1 cellular context compared by ENCODE assay signal in the genomic region with DNA sequence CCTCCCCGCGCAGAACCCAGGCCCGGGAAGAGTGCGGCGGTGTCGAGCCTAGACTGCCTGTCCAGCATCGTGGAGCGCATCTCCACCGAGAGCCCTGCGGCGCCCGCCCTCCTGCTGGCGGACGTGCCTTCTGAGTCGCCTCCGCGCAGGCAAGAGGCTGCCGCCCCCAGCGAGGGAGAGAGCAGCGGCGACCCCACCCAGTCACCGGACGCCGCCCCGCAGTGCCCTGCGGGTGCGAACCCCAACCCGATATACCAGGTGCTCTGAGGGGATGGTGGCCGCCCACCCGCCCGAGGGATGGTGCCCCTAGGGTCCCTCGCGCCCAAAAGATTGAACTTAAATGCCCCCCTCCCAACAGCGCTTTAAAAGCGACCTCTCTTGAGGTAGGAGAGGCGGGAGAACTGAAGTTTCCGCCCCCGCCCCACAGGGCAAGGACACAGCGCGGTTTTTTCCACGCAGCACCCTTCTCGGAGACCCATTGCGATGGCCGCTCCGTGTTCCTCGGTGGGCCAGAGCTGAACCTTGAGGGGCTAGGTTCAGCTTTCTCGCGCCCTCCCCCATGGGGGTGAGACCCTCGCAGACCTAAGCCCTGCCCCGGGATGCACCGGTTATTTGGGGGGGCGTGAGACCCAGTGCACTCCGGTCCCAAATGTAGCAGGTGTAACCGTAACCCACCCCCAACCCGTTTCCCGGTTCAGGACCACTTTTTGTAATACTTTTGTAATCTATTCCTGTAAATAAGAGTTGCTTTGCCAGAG.
A peak's percentile ranks its signal among the peaks of the same experiment; 100 is the strongest.
TF ChIP-seq lines count a peak whose summit lies in the region.

No MANE protein-coding gene starts in this region.

TF ChIP-seq in HEK293, 187 proteins besides CTCF, POLR2A, EP300 and RAD21 (continued from another document and continues in another):
- TF ChIP-seq, protein P1, sequence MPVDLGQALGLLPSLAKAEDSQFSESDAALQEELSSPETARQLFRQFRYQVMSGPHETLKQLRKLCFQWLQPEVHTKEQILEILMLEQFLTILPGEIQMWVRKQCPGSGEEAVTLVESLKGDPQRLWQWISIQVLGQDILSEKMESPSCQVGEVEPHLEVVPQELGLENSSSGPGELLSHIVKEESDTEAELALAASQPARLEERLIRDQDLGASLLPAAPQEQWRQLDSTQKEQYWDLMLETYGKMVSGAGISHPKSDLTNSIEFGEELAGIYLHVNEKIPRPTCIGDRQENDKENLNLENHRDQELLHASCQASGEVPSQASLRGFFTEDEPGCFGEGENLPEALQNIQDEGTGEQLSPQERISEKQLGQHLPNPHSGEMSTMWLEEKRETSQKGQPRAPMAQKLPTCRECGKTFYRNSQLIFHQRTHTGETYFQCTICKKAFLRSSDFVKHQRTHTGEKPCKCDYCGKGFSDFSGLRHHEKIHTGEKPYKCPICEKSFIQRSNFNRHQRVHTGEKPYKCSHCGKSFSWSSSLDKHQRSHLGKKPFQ (tag by site-specific recombination; IDR thresholded peaks at IDR 0.05), result no peak
- TF ChIP-seq ZNF626 (tag by site-specific recombination; IDR thresholded peaks at IDR 0.05), result no peak
- no peak for TF ChIP-seq ZNF350 (tag by site-specific recombination; IDR thresholded peaks at IDR 0.05)
- TF ChIP-seq ZNF837 (tag by site-specific recombination; IDR thresholded peaks at IDR 0.05), result no peak
- TF ChIP-seq ZSCAN16 (tag by site-specific recombination; IDR thresholded peaks at IDR 0.05), result no peak
- no peak for TF ChIP-seq ZNF785 (tag by site-specific recombination; IDR thresholded peaks at IDR 0.05)
- peak; percentile 63 for TF ChIP-seq ZFHX2 (tag by site-specific recombination; conservative IDR thresholded peaks at IDR 0.05)
- TF ChIP-seq ZNF654 (tag by site-specific recombination; IDR thresholded peaks at IDR 0.05; ENCODE audit: low read depth), result no peak
- TF ChIP-seq FEZF1 (tag by site-specific recombination; IDR thresholded peaks at IDR 0.05), result 0 out of 2 replicates have a peak, but pooled peaks have one; percentile 9
- TF ChIP-seq, protein P2, sequence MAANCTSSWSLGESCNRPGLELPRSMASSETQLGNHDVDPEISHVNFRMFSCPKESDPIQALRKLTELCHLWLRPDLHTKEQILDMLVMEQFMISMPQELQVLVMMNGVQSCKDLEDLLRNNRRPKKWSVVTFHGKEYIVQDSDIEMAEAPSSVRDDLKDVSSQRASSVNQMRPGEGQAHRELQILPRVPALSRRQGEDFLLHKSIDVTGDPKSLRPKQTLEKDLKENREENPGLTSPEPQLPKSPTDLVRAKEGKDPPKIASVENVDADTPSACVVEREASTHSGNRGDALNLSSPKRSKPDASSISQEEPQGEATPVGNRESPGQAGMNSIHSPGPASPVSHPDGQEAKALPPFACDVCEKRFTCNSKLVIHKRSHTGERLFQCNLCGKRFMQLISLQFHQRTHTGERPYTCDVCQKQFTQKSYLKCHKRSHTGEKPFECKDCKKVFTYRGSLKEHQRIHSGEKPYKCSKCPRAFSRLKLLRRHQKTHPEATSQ (tag by site-specific recombination; IDR thresholded peaks at IDR 0.05), result no peak
- no peak for TF ChIP-seq ZNF184 (tag by site-specific recombination; IDR thresholded peaks at IDR 0.05)
- peak; percentile 81 for TF ChIP-seq GLIS2 (tag by site-specific recombination; IDR thresholded peaks at IDR 0.05)
- no peak for TF ChIP-seq ZNF473 (tag by site-specific recombination; IDR thresholded peaks at IDR 0.05)
- no peak for TF ChIP-seq ZNF776 (tag by site-specific recombination; IDR thresholded peaks at IDR 0.05; ENCODE audit: borderline replicate concordance)
- no peak for TF ChIP-seq ZNF530 (tag by site-specific recombination; IDR thresholded peaks at IDR 0.05; ENCODE audit: low read depth)
- TF ChIP-seq, protein P3, sequence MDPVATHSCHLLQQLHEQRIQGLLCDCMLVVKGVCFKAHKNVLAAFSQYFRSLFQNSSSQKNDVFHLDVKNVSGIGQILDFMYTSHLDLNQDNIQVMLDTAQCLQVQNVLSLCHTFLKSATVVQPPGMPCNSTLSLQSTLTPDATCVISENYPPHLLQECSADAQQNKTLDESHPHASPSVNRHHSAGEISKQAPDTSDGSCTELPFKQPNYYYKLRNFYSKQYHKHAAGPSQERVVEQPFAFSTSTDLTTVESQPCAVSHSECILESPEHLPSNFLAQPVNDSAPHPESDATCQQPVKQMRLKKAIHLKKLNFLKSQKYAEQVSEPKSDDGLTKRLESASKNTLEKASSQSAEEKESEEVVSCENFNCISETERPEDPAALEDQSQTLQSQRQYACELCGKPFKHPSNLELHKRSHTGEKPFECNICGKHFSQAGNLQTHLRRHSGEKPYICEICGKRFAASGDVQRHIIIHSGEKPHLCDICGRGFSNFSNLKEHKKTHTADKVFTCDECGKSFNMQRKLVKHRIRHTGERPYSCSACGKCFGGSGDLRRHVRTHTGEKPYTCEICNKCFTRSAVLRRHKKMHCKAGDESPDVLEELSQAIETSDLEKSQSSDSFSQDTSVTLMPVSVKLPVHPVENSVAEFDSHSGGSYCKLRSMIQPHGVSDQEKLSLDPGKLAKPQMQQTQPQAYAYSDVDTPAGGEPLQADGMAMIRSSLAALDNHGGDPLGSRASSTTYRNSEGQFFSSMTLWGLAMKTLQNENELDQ (tag by site-specific recombination; IDR thresholded peaks at IDR 0.05; ENCODE audit: low read depth), result no peak
- TF ChIP-seq ZNF571 (tag by site-specific recombination; IDR thresholded peaks at IDR 0.05), result no peak
- no peak for TF ChIP-seq ZNF585B (tag by site-specific recombination; IDR thresholded peaks at IDR 0.05)
- TF ChIP-seq ZNF10 (tag by site-specific recombination; IDR thresholded peaks at IDR 0.05), result no peak
- TF ChIP-seq, protein P4, sequence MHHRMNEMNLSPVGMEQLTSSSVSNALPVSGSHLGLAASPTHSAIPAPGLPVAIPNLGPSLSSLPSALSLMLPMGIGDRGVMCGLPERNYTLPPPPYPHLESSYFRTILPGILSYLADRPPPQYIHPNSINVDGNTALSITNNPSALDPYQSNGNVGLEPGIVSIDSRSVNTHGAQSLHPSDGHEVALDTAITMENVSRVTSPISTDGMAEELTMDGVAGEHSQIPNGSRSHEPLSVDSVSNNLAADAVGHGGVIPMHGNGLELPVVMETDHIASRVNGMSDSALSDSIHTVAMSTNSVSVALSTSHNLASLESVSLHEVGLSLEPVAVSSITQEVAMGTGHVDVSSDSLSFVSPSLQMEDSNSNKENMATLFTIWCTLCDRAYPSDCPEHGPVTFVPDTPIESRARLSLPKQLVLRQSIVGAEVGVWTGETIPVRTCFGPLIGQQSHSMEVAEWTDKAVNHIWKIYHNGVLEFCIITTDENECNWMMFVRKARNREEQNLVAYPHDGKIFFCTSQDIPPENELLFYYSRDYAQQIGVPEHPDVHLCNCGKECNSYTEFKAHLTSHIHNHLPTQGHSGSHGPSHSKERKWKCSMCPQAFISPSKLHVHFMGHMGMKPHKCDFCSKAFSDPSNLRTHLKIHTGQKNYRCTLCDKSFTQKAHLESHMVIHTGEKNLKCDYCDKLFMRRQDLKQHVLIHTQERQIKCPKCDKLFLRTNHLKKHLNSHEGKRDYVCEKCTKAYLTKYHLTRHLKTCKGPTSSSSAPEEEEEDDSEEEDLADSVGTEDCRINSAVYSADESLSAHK (tag by site-specific recombination; IDR thresholded peaks at IDR 0.05), result no peak
- TF ChIP-seq KLF1 (tag by site-specific recombination; IDR thresholded peaks at IDR 0.05), result peak; percentile 85
- TF ChIP-seq BCL11A (tag by site-specific recombination; IDR thresholded peaks at IDR 0.05; ENCODE audit: low read depth), result no peak
- no peak for TF ChIP-seq ZSCAN30 (tag by site-specific recombination; IDR thresholded peaks at IDR 0.05)
- no peak for TF ChIP-seq ZNF132 (tag by site-specific recombination; IDR thresholded peaks at IDR 0.05; ENCODE audit: borderline replicate concordance)
- TF ChIP-seq HOXA7 (CRISPR knock-in tag; IDR thresholded peaks at IDR 0.05; ENCODE audit: borderline replicate concordance), result no peak
- no peak for TF ChIP-seq ZNF302 (tag by site-specific recombination; IDR thresholded peaks at IDR 0.05; ENCODE audit: low read depth)
- no peak for TF ChIP-seq ZNF221 (tag by site-specific recombination; IDR thresholded peaks at IDR 0.05; ENCODE audit: borderline replicate concordance)
- TF ChIP-seq ZNF174 (tag by site-specific recombination; IDR thresholded peaks at IDR 0.05), result no peak
- peak; percentile 72 for TF ChIP-seq GLIS1 (tag by site-specific recombination; IDR thresholded peaks at IDR 0.05)
- no peak for TF ChIP-seq YY1 (tag by site-specific recombination; IDR thresholded peaks at IDR 0.05)
- no peak for TF ChIP-seq SALL2 (tag by site-specific recombination; IDR thresholded peaks at IDR 0.05; ENCODE audit: borderline replicate concordance)
- no peak for TF ChIP-seq ZNF791 (tag by site-specific recombination; IDR thresholded peaks at IDR 0.05)
- TF ChIP-seq ZNF138 (tag by site-specific recombination; IDR thresholded peaks at IDR 0.05; ENCODE audit: borderline replicate concordance), result no peak
- TF ChIP-seq ZNF544 (tag by site-specific recombination; IDR thresholded peaks at IDR 0.05), result no peak
- TF ChIP-seq SP2 (tag by site-specific recombination; IDR thresholded peaks at IDR 0.05), result peak; percentile 79
- TF ChIP-seq ZBTB20 (tag by site-specific recombination; IDR thresholded peaks at IDR 0.05), result peak; percentile 42; the same call in 1 of the 2 replicates
- no peak for TF ChIP-seq ZNF792 (tag by site-specific recombination; IDR thresholded peaks at IDR 0.05)
- TF ChIP-seq MEIS1 (CRISPR knock-in tag; IDR thresholded peaks at IDR 0.05; ENCODE audit: borderline replicate concordance), result no peak
- no peak for TF ChIP-seq ZNF169 (tag by site-specific recombination; IDR thresholded peaks at IDR 0.05)
- TF ChIP-seq SCRT2 (tag by site-specific recombination; IDR thresholded peaks at IDR 0.05), result no peak
- TF ChIP-seq, protein P5, sequence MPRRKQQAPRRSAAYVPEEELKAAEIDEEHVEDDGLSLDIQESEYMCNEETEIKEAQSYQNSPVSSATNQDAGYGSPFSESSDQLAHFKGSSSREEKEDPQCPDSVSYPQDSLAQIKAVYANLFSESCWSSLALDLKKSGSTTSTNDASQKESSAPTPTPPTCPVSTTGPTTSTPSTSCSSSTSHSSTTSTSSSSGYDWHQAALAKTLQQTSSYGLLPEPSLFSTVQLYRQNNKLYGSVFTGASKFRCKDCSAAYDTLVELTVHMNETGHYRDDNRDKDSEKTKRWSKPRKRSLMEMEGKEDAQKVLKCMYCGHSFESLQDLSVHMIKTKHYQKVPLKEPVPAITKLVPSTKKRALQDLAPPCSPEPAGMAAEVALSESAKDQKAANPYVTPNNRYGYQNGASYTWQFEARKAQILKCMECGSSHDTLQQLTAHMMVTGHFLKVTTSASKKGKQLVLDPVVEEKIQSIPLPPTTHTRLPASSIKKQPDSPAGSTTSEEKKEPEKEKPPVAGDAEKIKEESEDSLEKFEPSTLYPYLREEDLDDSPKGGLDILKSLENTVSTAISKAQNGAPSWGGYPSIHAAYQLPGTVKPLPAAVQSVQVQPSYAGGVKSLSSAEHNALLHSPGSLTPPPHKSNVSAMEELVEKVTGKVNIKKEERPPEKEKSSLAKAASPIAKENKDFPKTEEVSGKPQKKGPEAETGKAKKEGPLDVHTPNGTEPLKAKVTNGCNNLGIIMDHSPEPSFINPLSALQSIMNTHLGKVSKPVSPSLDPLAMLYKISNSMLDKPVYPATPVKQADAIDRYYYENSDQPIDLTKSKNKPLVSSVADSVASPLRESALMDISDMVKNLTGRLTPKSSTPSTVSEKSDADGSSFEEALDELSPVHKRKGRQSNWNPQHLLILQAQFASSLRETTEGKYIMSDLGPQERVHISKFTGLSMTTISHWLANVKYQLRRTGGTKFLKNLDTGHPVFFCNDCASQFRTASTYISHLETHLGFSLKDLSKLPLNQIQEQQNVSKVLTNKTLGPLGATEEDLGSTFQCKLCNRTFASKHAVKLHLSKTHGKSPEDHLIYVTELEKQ (tag by site-specific recombination; IDR thresholded peaks at IDR 0.05; ENCODE audit: borderline replicate concordance), result no peak
- no peak for TF ChIP-seq ZNF843 (tag by site-specific recombination; IDR thresholded peaks at IDR 0.05)
- TF ChIP-seq ZNF423 (tag by site-specific recombination; IDR thresholded peaks at IDR 0.05), result no peak
- TF ChIP-seq, protein P6, sequence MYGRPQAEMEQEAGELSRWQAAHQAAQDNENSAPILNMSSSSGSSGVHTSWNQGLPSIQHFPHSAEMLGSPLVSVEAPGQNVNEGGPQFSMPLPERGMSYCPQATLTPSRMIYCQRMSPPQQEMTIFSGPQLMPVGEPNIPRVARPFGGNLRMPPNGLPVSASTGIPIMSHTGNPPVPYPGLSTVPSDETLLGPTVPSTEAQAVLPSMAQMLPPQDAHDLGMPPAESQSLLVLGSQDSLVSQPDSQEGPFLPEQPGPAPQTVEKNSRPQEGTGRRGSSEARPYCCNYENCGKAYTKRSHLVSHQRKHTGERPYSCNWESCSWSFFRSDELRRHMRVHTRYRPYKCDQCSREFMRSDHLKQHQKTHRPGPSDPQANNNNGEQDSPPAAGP (tag by site-specific recombination; IDR thresholded peaks at IDR 0.05), result no peak
- no peak for TF ChIP-seq ZNF621 (tag by site-specific recombination; IDR thresholded peaks at IDR 0.05)
- no peak for TF ChIP-seq ZNF202 (tag by site-specific recombination; IDR thresholded peaks at IDR 0.05; ENCODE audit: borderline replicate concordance)
- TF ChIP-seq ZNF561 (tag by site-specific recombination; IDR thresholded peaks at IDR 0.05; ENCODE audit: borderline replicate concordance), result no peak
- no peak for TF ChIP-seq ZNF677 (tag by site-specific recombination; IDR thresholded peaks at IDR 0.05)
- TF ChIP-seq ZNF2 (tag by site-specific recombination; IDR thresholded peaks at IDR 0.05), result no peak
- TF ChIP-seq ZNF548 (tag by site-specific recombination; IDR thresholded peaks at IDR 0.05), result no peak
- TF ChIP-seq, protein P7, sequence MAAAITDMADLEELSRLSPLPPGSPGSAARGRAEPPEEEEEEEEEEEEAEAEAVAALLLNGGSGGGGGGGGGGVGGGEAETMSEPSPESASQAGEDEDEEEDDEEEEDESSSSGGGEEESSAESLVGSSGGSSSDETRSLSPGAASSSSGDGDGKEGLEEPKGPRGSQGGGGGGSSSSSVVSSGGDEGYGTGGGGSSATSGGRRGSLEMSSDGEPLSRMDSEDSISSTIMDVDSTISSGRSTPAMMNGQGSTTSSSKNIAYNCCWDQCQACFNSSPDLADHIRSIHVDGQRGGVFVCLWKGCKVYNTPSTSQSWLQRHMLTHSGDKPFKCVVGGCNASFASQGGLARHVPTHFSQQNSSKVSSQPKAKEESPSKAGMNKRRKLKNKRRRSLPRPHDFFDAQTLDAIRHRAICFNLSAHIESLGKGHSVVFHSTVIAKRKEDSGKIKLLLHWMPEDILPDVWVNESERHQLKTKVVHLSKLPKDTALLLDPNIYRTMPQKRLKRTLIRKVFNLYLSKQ (tag by site-specific recombination; IDR thresholded peaks at IDR 0.05; ENCODE audit: borderline replicate concordance), result no peak
- no peak for TF ChIP-seq ZNF514 (tag by site-specific recombination; IDR thresholded peaks at IDR 0.05)
